6 cellular contexts compared by ENCODE assay signal in the genomic region with DNA sequence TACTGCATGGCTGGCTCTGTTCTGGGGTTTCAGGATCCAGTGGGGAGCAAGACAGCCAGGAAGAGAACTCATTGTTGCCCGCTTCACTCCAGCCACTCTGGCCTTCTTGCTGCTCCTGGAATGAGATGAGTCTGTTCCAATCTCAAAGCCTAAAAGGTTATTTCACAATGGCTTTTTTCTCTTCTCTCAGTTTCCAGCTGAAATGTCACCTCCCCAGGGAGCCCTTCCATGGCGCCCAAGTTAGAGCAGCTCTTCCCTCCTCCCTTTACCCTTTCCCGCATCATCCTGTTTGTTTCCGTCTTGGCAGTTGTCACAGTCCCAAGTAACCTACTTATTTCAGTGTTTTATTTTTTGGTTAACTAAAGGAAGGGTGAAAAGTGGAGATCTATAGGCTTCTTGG. TPM values are rescaled to one million over a fixed set of nuclear protein-coding genes. Genes with fewer than 3 reads are reported as not detected.
"Had no signal": no experiment of that assay in that cellular context is flagged by ENCODE, and none has a peak within 500 bp of the region (broad histone marks: within the 10 kb centered on the region; RNA-seq: fewer than 3 reads in every experiment).

No MANE protein-coding gene starts in this region.

- DNase-seq: IMR-90 had no signal

- ATAC-seq: HepG2, K562 had no signal

- H3K27ac ChIP-seq: HL-60 had no signal

- H3K4me3 ChIP-seq: K562 had no signal

RNA-seq across cellular contexts. Expression of gene PLA2G2A, which starts 15.8 kb away (rescaled TPM):
- total RNA-seq: HT1080, IMR-90, K562 had no signal
- polyA plus RNA-seq: IgD-negative memory B cell, IMR-90, K562 had no signal

RNA-seq across cellular contexts. Expression of gene PLA2G2E, which starts 40.2 kb away (rescaled TPM):
- total RNA-seq: HepG2, HT1080, IMR-90, K562 had no signal
- polyA plus RNA-seq: HepG2, IgD-negative memory B cell, IMR-90, K562 had no signal
